ENCODE assay signal across 9 cellular contexts in the genomic region with DNA sequence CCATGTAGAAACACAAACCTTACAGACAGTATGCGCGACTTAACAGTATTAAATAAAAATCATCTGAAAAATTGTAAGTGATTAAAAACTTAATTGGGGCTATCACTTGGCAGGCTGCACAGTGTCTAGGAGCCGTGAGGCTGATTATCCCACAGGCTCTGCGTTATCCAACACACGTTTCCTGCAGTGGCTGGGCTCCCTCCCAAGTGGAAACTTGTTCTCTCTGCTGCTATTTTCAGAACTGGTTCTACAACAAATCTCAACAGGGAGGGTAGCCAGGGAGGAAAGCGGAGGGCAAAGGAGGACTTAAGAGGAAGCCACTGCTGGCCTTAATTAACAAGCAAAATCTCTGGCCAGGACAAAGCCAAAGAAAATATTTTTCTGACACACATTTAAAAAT.
DNase-seq lines count a peak whose midpoint lies in the region; ATAC-seq and TF ChIP-seq lines count a peak whose summit lies in the region.
"Had no signal": no experiment of that assay in that cellular context is flagged by ENCODE, and none has a peak within 500 bp of the region (broad histone marks: within the 10 kb centered on the region; RNA-seq: fewer than 3 reads in every experiment).

No MANE protein-coding gene starts in this region.

- H3K27me3 Mint-ChIP-seq in glutamatergic neuron (ENCODE audit: unreplicated experiment) = peaks cover 1% of the 10 kb centered on the region

- CTCF ChIA-PET in AG04449 (lab: Yijun Ruan, JAX) = no interaction called here

- peak; percentile 7 for DNase-seq in AG04449 (ENCODE audit: low read depth, low spot score)
- DNase-seq in NCI-H510A (lab: John Stamatoyannopoulos, UW) = peak; percentile 40
- peak; percentile 41 for DNase-seq in fibroblast of pulmonary artery (ENCODE audit: low read depth)
- peak; percentile 70 for DNase-seq in midbrain (lab: John Stamatoyannopoulos, UW)
- DNase-seq in GM13977 (ENCODE audit: low spot score) = no peak
- no peak for DNase-seq in glutamatergic neuron
- no peak for DNase-seq in foreskin melanocyte
- DNase-seq: activated T-cell treated with anti-CD3 and anti-CD28 coated beads, Interleukin-2, amount 50 U/mL, for 48 hours had no signal

- H3K27ac Mint-ChIP-seq in glutamatergic neuron (ENCODE audit: unreplicated experiment) = no peak overlapping the region

- H3K4me1 Mint-ChIP-seq in glutamatergic neuron (ENCODE audit: low read depth, unreplicated experiment) = peaks cover 46% of the 10 kb centered on the region

- in situ Hi-C loops in GM13977 (cut with MboI; ENCODE audit: low pct_unique_long_range_greater_than_20kb, low sequenced_read_pairs, unreplicated experiment) = no loop called here

- TF ChIP-seq CTCF in AG04449 (IDR thresholded peaks at IDR 0.05; ENCODE audit: insufficient read depth, low read length, missing control alignments) (no peak), fibroblast of pulmonary artery (IDR thresholded peaks at IDR 0.05; ENCODE audit: low read length, missing control alignments) (no peak), GM13977 (IDR thresholded peaks at IDR 0.05; ENCODE audit: extremely low read depth, insufficient read depth, missing control alignments) (no peak), glutamatergic neuron (IDR thresholded peaks at IDR 0.05; ENCODE audit: partially characterized antibody, unreplicated experiment) (no peak)

- no peaks in the 10 kb centered on the region for H3K36me3 Mint-ChIP-seq in glutamatergic neuron (ENCODE audit: unreplicated experiment)

- H3K4me3 Mint-ChIP-seq in glutamatergic neuron (ENCODE audit: unreplicated experiment) = no peak overlapping the region

- ATAC-seq in GM18873 (IDR thresholded peaks at IDR 0.05; ENCODE audit: low FRiP score, unreplicated experiment) = no peak

- POLR2A ChIA-PET in AG04449 (lab: Yijun Ruan, JAX) = no interaction called here

- H3K4me3 ChIP-seq in AG04449 (ENCODE audit: low read depth, low read length) = no peak overlapping the region
- no peak overlapping the region for H3K4me3 ChIP-seq in fibroblast of pulmonary artery (replicated peaks; ENCODE audit: low read depth, low read length)

- H3K9me3 Mint-ChIP-seq in glutamatergic neuron (ENCODE audit: unreplicated experiment) = no peaks in the 10 kb centered on the region

Comparison
In these comparisons a context has a peak if more than half of its experiments do, and no peak if none do; other contexts are left out.
1. DNase-seq: peak in AG04449 (single experiment), NCI-H510A (single experiment), fibroblast of pulmonary artery (single experiment) and midbrain (single experiment); none in GM13977 (single experiment), glutamatergic neuron (single experiment) and foreskin melanocyte (single experiment).